Comparison of ENCODE assay signal across 8 cellular contexts in the genomic region with DNA sequence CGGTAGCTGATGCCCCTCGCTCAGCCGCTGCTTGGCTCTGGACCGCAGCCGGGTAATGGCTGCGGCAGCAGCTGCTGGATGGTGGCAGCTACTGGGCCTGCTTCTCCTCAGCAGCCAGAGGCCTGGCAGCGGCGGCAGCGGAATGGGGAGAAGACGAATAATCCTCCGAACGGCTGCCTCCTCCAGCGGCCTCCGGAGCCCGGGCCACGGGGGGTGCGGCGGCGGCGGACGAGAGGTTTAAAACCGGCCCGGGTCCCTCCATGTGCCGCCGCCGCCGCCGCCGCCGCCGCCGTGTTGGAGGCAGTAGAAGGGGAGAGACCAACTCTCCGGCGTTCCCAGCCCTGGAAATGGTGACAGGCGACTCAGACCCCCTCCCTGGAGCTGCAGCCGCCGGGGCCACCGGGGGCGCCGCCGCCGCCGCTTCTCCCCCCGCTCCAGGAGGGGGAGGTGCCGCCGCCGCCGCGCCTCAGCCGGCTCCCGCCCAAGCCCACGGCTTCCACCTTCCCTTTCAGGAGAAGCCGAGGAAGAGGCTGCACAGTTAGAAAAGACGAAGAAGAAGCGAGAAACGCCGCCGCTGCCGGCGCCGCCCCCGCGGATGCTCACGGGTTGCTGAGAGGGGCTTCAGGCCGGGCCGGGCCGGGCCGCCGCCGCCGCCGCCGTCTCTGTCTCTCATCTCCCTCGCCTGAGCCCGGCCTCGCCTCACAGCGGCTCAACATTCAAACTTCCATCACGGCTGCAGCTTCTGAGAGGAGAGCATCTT.
DNase-seq lines count a peak whose midpoint lies in the region; ATAC-seq and TF ChIP-seq lines count a peak whose summit lies in the region.

No MANE protein-coding gene starts in this region.

- H3K4me3 ChIP-seq in AG04449 (ENCODE audit: low read depth, low read length) = peak overlapping the region; percentile 54
- peak overlapping the region; percentile 73 for H3K4me3 ChIP-seq in GM23248
- peak overlapping the region; percentile 74 for H3K4me3 ChIP-seq in PC-3 (ENCODE audit: low read length)

- in situ Hi-C loops in GM23248 (cut with MboI) = no loop called here

- H3K4me3 Mint-ChIP-seq in activated naive CD8-positive, alpha-beta T cell treated with anti-CD3 and anti-CD28 coated beads, Interleukin-2, amount 50 U/mL, for 24 hours = peak overlapping the region; percentile 84

- WGBS in GM23248 (ENCODE audit: low coverage in 1 of 2, low lambda C conversion rate in 2 of 2, missing lambda C conversion rate in 2 of 2), 2 experiments = 2% methylated on average over 45 to 47 of the region's 78 CpGs

- TF ChIP-seq CTCF in AG04449 (IDR thresholded peaks at IDR 0.05; ENCODE audit: insufficient read depth, low read length, missing control alignments) (no peak), PC-3 (conservative IDR thresholded peaks at IDR 0.05; ENCODE audit: low read depth, low read length) (no peak)

- H3K36me3 ChIP-seq in GM23248 (ENCODE audit: low read depth) = no peaks in the 10 kb centered on the region
- H3K36me3 ChIP-seq in PC-3 (ENCODE audit: low read depth, low read length) = no peaks in the 10 kb centered on the region

- no peaks in the 10 kb centered on the region for H3K9me3 Mint-ChIP-seq in activated naive CD8-positive, alpha-beta T cell treated with anti-CD3 and anti-CD28 coated beads, Interleukin-2, amount 50 U/mL, for 24 hours

- intact Hi-C loops in PC-3 (cut with micrococcal nuclease) = no loop called here
- intact Hi-C loops in left ventricle myocardium superior (cut with micrococcal nuclease) = no loop called here
- intact Hi-C loops in posterior vena cava (cut with DNase I) = no loop called here

- H4K20me1 ChIP-seq in GM23248 (ENCODE audit: insufficient read depth) (no peaks in the 10 kb centered on the region), PC-3 (ENCODE audit: low read length) (no peaks in the 10 kb centered on the region)

- H3K27ac ChIP-seq in GM23248 (no peak overlapping the region), PC-3 (ENCODE audit: low read length) (no peak overlapping the region)

- H3K4me1 ChIP-seq in GM23248 (ENCODE audit: insufficient read depth) (no peaks in the 10 kb centered on the region), PC-3 (ENCODE audit: insufficient read depth, low read length) (no peaks in the 10 kb centered on the region)

- POLR2A ChIA-PET in AG04449 (lab: Yijun Ruan, JAX) = no interaction called here
- POLR2A ChIA-PET in PC-3 (lab: Charles Lee; ENCODE audit: unreplicated experiment) = no interaction called here

- CTCF ChIA-PET in AG04449 (lab: Yijun Ruan, JAX) (interaction anchor here (0.7 to 1.8 kb wide), 4 partner anchors 43 to 274 kb away, joined by 3 to 4 read pairs (median 4); no protein-coding TSS in a partner anchor), PC-3 (lab: Charles Lee) (no interaction called here)

- no peaks in the 10 kb centered on the region for H3K9me3 ChIP-seq in GM23248 (ENCODE audit: low read depth)
- no peaks in the 10 kb centered on the region for H3K9me3 ChIP-seq in PC-3 (ENCODE audit: low read length)

- no TSS peak for BruUV-seq in PC-3 (replicated peaks; lab: Mats Ljungman, UMichigan)

- H3K27me3 ChIP-seq in GM23248 (replicated peaks; ENCODE audit: insufficient read depth) (peaks cover 7% of the 10 kb centered on the region), PC-3 (ENCODE audit: low read length) (no peaks in the 10 kb centered on the region)

- H3K27me3 Mint-ChIP-seq in activated naive CD8-positive, alpha-beta T cell treated with anti-CD3 and anti-CD28 coated beads, Interleukin-2, amount 50 U/mL, for 24 hours = peaks cover 71% of the 10 kb centered on the region

- no peaks in the 10 kb centered on the region for H3K9me2 ChIP-seq in GM23248 (ENCODE audit: insufficient read depth)
- H3K9me2 ChIP-seq in PC-3 (replicated peaks; ENCODE audit: low read length) = no peaks in the 10 kb centered on the region

- H2AFZ ChIP-seq in GM23248 = peak overlapping the region; percentile 84
- H2AFZ ChIP-seq in PC-3 (ENCODE audit: low read length) = peak overlapping the region; percentile 85

- H3K36me3 Mint-ChIP-seq in activated naive CD8-positive, alpha-beta T cell treated with anti-CD3 and anti-CD28 coated beads, Interleukin-2, amount 50 U/mL, for 24 hours (ENCODE audit: low read depth) = no peaks in the 10 kb centered on the region

- H3K4me2 ChIP-seq in GM23248 (ENCODE audit: unreplicated experiment) (peak overlapping the region; percentile 79), PC-3 (ENCODE audit: low read length) (peak overlapping the region; percentile 83)

- H3F3A ChIP-seq in GM23248 (ENCODE audit: insufficient read depth) (no peaks in the 10 kb centered on the region), PC-3 (ENCODE audit: low read length, unreplicated experiment) (no peaks in the 10 kb centered on the region)

- H3K79me2 ChIP-seq in GM23248 (ENCODE audit: insufficient read depth) (no peaks in the 10 kb centered on the region), PC-3 (ENCODE audit: low read length) (no peaks in the 10 kb centered on the region)

- DNase-seq in AG04449 (ENCODE audit: low read depth, low spot score) (no peak), GM23248 (peak; percentile 59), PC-3 (peak; percentile 25), left ventricle myocardium superior (peak; percentile 36), posterior vena cava (ENCODE audit: low spot score) (peak; percentile 76)
- peak; percentile 30 for DNase-seq in activated naive CD8-positive, alpha-beta T cell treated with anti-CD3 and anti-CD28 coated beads, Interleukin-2, amount 50 U/mL, for 24 hours

- peak; percentile 76 for ATAC-seq in PC-3
- peak; percentile 63 for ATAC-seq in activated naive CD8-positive, alpha-beta T cell treated with anti-CD3 and anti-CD28 coated beads, Interleukin-2, amount 50 U/mL, for 24 hours
- ATAC-seq in left ventricle myocardium superior = peak; percentile 93
- no peak for ATAC-seq in GM19035 (IDR thresholded peaks at IDR 0.05; ENCODE audit: unreplicated experiment)
- no peak for ATAC-seq in GM19455 (IDR thresholded peaks at IDR 0.05; ENCODE audit: unreplicated experiment)

- H3K4me1 Mint-ChIP-seq in activated naive CD8-positive, alpha-beta T cell treated with anti-CD3 and anti-CD28 coated beads, Interleukin-2, amount 50 U/mL, for 24 hours = peaks cover 8% of the 10 kb centered on the region

- peak overlapping the region; percentile 64 for H3K27ac Mint-ChIP-seq in activated naive CD8-positive, alpha-beta T cell treated with anti-CD3 and anti-CD28 coated beads, Interleukin-2, amount 50 U/mL, for 24 hours

- H3K9ac ChIP-seq in GM23248 = peak overlapping the region; percentile 65
- H3K9ac ChIP-seq in PC-3 (ENCODE audit: low read length) = peak overlapping the region; percentile 49

Comparison
In these comparisons a context has a peak if more than half of its experiments do, and no peak if none do; other contexts are left out.
1. ATAC-seq: peak in PC-3 (single experiment), activated naive CD8-positive, alpha-beta T cell treated with anti-CD3 and anti-CD28 coated beads, Interleukin-2, amount 50 U/mL, for 24 hours (single experiment) and left ventricle myocardium superior (single experiment); none in GM19035 (single experiment) and GM19455 (single experiment).
2. Peak in every context shown above with its lines, with median percentiles within 50 percentile points of each other: H3K4me3 ChIP-seq.